In the genomic region with DNA sequence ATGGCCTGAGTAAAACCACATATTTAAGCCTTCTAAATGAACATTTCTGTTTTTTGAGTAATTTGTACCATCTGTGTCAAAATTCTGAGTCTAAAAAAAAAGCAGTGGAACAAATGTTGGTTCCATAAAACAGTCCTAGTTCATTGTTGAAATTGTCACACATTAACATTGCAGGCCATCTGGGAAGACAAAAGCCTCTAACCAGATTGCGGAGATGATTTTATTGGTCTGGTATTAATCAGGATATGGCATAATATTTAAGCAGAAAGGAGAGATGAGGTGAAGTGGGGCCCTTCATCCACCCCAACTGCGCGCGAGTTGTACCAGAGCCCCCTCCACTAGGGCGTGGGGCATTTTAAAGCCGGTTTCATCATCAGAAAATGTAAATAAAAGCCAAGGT, we compare ENCODE assay signal across 24 cellular contexts.
"Had no signal": no experiment of that assay in that cellular context is flagged by ENCODE, and none has a peak within 500 bp of the region (broad histone marks: within the 10 kb centered on the region; RNA-seq: fewer than 3 reads in every experiment).

No MANE protein-coding gene starts in this region.

- H3K4me1 ChIP-seq: adrenal gland had no signal

- H3K27ac ChIP-seq: adrenal gland had no signal

- H3K9me3 ChIP-seq: adrenal gland had no signal

- ATAC-seq: activated CD8-positive, alpha-beta T cell treated with anti-CD3 and anti-CD28 coated beads, Interleukin-2, amount 10 ng/mL, durations not matched to agents 7 days and 5 days; PC-3; WTC11 had no signal

- H3K4me3 ChIP-seq: adrenal gland had no signal

- H3K36me3 ChIP-seq: adrenal gland had no signal

- DNase-seq: activated CD4-positive, alpha-beta T cell treated with anti-CD3 and anti-CD28 coated beads for 48 hours; activated CD4-positive, alpha-beta T cell treated with anti-CD3 and anti-CD28 coated beads, Interleukin-2, amount 50 U/mL, for 4 hours; activated CD4-positive, CD25-positive, alpha-beta regulatory T cell treated with anti-CD3 and anti-CD28 coated beads, Interleukin-2, amount 50 U/mL, for 72 hours; activated CD8-positive, alpha-beta memory T cell treated with anti-CD3 and anti-CD28 coated beads, Interleukin-2, amount 50 U/mL, for 48 hours; activated CD8-positive, alpha-beta T cell treated with anti-CD3 and anti-CD28 coated beads, Interleukin-2, amount 10 ng/mL, durations not matched to agents 7 days and 5 days; activated naive CD4-positive, alpha-beta T cell treated with anti-CD3 and anti-CD28 coated beads, Interleukin-2, amount 50 U/mL, for 16 hours; activated naive CD8-positive, alpha-beta T cell treated with anti-CD3 and anti-CD28 coated beads, Interleukin-2, amount 10 ng/mL, durations not matched to agents 7 days and 5 days; activated T-cell treated with anti-CD3 and anti-CD28 coated beads, Interleukin-2, amount 50 U/mL, for 1 hour; adrenal gland; anterior cingulate cortex; central memory CD4-positive, alpha-beta T cell; Karpas-422; MM.1S; NCI-H1105; NCI-H1436; NCI-H1694 treated with DMSO at 0.1 percent for 48 hours; NCI-H2081; NCI-H510A treated with DMSO at 0.1 percent for 48 hours; PC-3; SHP77 treated with DMSO at 0.1 percent for 48 hours; SW 1271 had no signal

- H3K27me3 ChIP-seq: adrenal gland had no signal

- FAIRE-seq: bronchial epithelial cell, RCC 7860 had no signal
